7 cellular contexts compared by ENCODE assay signal in genomic region chrX:126190888-126191287, GRCh38. TPM values are rescaled to one million over a fixed set of nuclear protein-coding genes. Genes with fewer than 3 reads are reported as not detected.
"Had no signal": no experiment of that assay in that cellular context is flagged by ENCODE, and none has a peak within 500 bp of the region (broad histone marks: within the 10 kb centered on the region; RNA-seq: fewer than 3 reads in every experiment).

No MANE protein-coding gene starts in this region.

RNA-seq across cellular contexts. Expression of gene DCAF12L2, which starts 24.8 kb away (rescaled TPM):
- total RNA-seq: OCI-LY7, PC-9, Peyer's patch, Right ventricle myocardium superior, RPMI7951, SJCRH30, SJSA1 had no signal
